8 cellular contexts compared by ENCODE assay signal in genomic region chr1:144412491-144413403, GRCh38. TPM values are rescaled to one million over a fixed set of nuclear protein-coding genes. Genes with fewer than 3 reads are reported as not detected.
DNase-seq lines count a peak whose midpoint lies in the region; ATAC-seq and TF ChIP-seq lines count a peak whose summit lies in the region.
"Not testable (repeated sequence)": the region's sequence is repeated elsewhere in the genome, so short reads cannot be mapped to it uniquely, and the experiment has no call there.

No MANE protein-coding gene starts in this region.

- not testable (repeated sequence) for H3K36me3 Mint-ChIP-seq in activated CD8-positive, alpha-beta T cell treated with anti-CD3 and anti-CD28 coated beads for 36 hours (ENCODE audit: low read depth)

- H3K27me3 Mint-ChIP-seq in activated CD8-positive, alpha-beta T cell treated with anti-CD3 and anti-CD28 coated beads for 36 hours: not testable (repeated sequence)

- 3% methylated on average over 41 of the region's 41 CpGs for WGBS in liver

- not testable (repeated sequence) for H3K9me3 ChIP-seq in liver (ENCODE audit: control insufficient read depth in 4 of 4, low read length in 3 of 4)

- H3K27ac Mint-ChIP-seq in activated CD8-positive, alpha-beta T cell treated with anti-CD3 and anti-CD28 coated beads for 36 hours: peak overlapping the region; percentile 97

- not testable (repeated sequence) for H3K36me3 ChIP-seq in liver (ENCODE audit: control insufficient read depth in 4 of 4, insufficient read depth in 3 of 4, low read depth in 1 of 4, low read length in 3 of 4)

- CTCF ChIA-PET in activated CD8-positive, alpha-beta T cell treated with anti-CD3 and anti-CD28 coated beads for 36 hours (lab: Charles Lee): not testable (repeated sequence)

- not testable (repeated sequence) for H3K4me1 Mint-ChIP-seq in activated CD8-positive, alpha-beta T cell treated with anti-CD3 and anti-CD28 coated beads for 36 hours (ENCODE audit: low read depth)

- intact Hi-C loops in activated CD8-positive, alpha-beta T cell treated with anti-CD3 and anti-CD28 coated beads for 36 hours (cut with micrococcal nuclease): not testable (repeated sequence)

- peak overlapping the region; percentile 17 to 47 (median 18) for H3K4me3 ChIP-seq in liver (ENCODE audit: low read depth in 1 of 3, low read length in 3 of 3)

- TF ChIP-seq CTCF in C4-2B (conservative IDR thresholded peaks at IDR 0.05); activated CD8-positive, alpha-beta T cell treated with anti-CD3 and anti-CD28 coated beads for 36 hours (IDR thresholded peaks at IDR 0.05); liver (IDR thresholded peaks at IDR 0.05; ENCODE audit: low read depth, low read length, missing input control): not testable (repeated sequence)

- H3K4me1 ChIP-seq in liver (ENCODE audit: control insufficient read depth in 4 of 4, insufficient read depth in 4 of 4, low read length in 3 of 4): not testable (repeated sequence)

- H3K27ac ChIP-seq in C4-2B (peak overlapping the region; percentile 69), liver (ENCODE audit: low read depth in 1 of 2, low read length in 2 of 2) (peak overlapping the region; percentile 19 to 60)

- DNase-seq in NCI-H82 (lab: John Stamatoyannopoulos, UW) (peak; percentile 99), ecto neural progenitor cell (ENCODE audit: low spot score) (peak; percentile 88)
- DNase-seq in activated CD8-positive, alpha-beta T cell treated with anti-CD3 and anti-CD28 coated beads for 36 hours: peak; percentile 95
- DNase-seq in stimulated activated CD4-positive, alpha-beta T cell treated with anti-CD3 and anti-CD28 coated beads, Interleukin-1b, Interleukin-23, amount 100 ng/mL, for 4 hours (ENCODE audit: low read depth in 2 of 2): peak; percentile 64 to 70

- POLR2A ChIA-PET in activated CD8-positive, alpha-beta T cell treated with anti-CD3 and anti-CD28 coated beads for 36 hours (lab: Charles Lee): interaction anchor here (0.7 to 1.6 kb wide), 4 partner anchors 111 to 868 kb away, joined by 6 to 37 read pairs (median 12); no protein-coding TSS in a partner anchor

- not testable (repeated sequence) for TF ChIP-seq RAD21 in liver (IDR thresholded peaks at IDR 0.05)

- ATAC-seq in GM19438 (IDR thresholded peaks at IDR 0.05; ENCODE audit: low read depth, unreplicated experiment) (peak; percentile 79), HG03469 (IDR thresholded peaks at IDR 0.05; ENCODE audit: unreplicated experiment) (peak; percentile 75)
- ATAC-seq in activated CD8-positive, alpha-beta T cell treated with anti-CD3 and anti-CD28 coated beads for 36 hours: peak; percentile 88

- H3K4me3 Mint-ChIP-seq in activated CD8-positive, alpha-beta T cell treated with anti-CD3 and anti-CD28 coated beads for 36 hours: peak overlapping the region; percentile 82

- H3K9me3 Mint-ChIP-seq in activated CD8-positive, alpha-beta T cell treated with anti-CD3 and anti-CD28 coated beads for 36 hours: not testable (repeated sequence)

- H3K27me3 ChIP-seq in liver (ENCODE audit: control insufficient read depth in 4 of 4, insufficient read depth in 4 of 4, low read length in 3 of 4): not testable (repeated sequence)

- peak overlapping the region in 1 of 2 donors; percentile 5 for H3K9ac ChIP-seq in liver (ENCODE audit: low read depth in 1 of 2, low read length in 2 of 2)

TF ChIP-seq in liver, 16 proteins besides CTCF, POLR2A, EP300 and RAD21:
- TF ChIP-seq RXRA (IDR thresholded peaks at IDR 0.05): peak in 1 of 2 donors; percentile 46
- peak; percentile 25 for TF ChIP-seq MAX (IDR thresholded peaks at IDR 0.05)
- peak in 1 of 2 donors; percentile 3 for TF ChIP-seq HNF4A (conservative IDR thresholded peaks at IDR 0.05)
- peak; percentile 27 for TF ChIP-seq ZBTB33 (IDR thresholded peaks at IDR 0.05)
- TF ChIP-seq SP1 (IDR thresholded peaks at IDR 0.05): peak; percentile 29
- peak; percentile 55 for TF ChIP-seq YY1 (IDR thresholded peaks at IDR 0.05)

RNA-seq across cellular contexts. Expression of gene PPIAL4E, which starts 39.3 kb away (rescaled TPM):
- total RNA-seq in activated CD8-positive, alpha-beta T cell treated with anti-CD3 and anti-CD28 coated beads for 36 hours: not detected
- not detected for total RNA-seq in liver
- polyA plus RNA-seq in liver: not detected

RNA-seq across cellular contexts. Expression of gene NBPF15, which starts 48.7 kb away (rescaled TPM):
- 10 to 100 TPM; 29.7 to 29.9 TPM for total RNA-seq in activated CD8-positive, alpha-beta T cell treated with anti-CD3 and anti-CD28 coated beads for 36 hours
- 10 to 100 TPM; 10.6 to 36.8 TPM for total RNA-seq in liver
- 10 to 100 TPM in 1 of 2 donors, 1 to 10 TPM in 1; 8.3 to 19.3 TPM for polyA plus RNA-seq in liver

Comparison
In these comparisons a context has a peak if more than half of its experiments do, and no peak if none do; other contexts are left out.
1. Peak in every context shown above with its lines: DNase-seq, ATAC-seq, H3K4me3 ChIP-seq and H3K27ac ChIP-seq.